1 cellular context compared by ENCODE assay signal in the genomic region with DNA sequence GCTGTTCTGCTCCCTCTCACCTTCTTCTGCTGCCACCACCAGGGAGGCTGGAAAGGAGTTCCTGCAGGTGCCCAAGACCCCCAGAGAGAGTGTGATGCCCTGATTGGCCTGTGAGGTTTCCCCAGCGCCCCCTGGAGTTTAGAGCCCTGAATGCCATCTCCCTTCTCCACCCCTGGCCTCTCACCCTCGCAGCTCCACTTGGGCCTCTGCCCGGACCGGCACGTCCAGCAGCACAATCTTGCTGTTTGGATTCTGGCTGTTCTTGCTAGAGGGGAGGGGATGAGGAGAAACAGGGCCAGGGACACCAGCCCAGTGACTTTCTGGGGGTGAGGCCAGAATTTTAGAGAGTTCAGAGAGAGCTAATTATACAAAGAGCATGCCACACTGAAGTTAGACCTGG.
TF ChIP-seq lines count a peak whose summit lies in the region.

No MANE protein-coding gene starts in this region.

TF ChIP-seq in HCT116, 20 proteins besides CTCF, POLR2A, EP300 and RAD21 (continued from another document):
- TF ChIP-seq SP1 (IDR thresholded peaks at IDR 0.05; ENCODE audit: low read depth) (no peak), EZH2 (IDR thresholded peaks at IDR 0.05) (no peak)
- TF ChIP-seq, protein P1, sequence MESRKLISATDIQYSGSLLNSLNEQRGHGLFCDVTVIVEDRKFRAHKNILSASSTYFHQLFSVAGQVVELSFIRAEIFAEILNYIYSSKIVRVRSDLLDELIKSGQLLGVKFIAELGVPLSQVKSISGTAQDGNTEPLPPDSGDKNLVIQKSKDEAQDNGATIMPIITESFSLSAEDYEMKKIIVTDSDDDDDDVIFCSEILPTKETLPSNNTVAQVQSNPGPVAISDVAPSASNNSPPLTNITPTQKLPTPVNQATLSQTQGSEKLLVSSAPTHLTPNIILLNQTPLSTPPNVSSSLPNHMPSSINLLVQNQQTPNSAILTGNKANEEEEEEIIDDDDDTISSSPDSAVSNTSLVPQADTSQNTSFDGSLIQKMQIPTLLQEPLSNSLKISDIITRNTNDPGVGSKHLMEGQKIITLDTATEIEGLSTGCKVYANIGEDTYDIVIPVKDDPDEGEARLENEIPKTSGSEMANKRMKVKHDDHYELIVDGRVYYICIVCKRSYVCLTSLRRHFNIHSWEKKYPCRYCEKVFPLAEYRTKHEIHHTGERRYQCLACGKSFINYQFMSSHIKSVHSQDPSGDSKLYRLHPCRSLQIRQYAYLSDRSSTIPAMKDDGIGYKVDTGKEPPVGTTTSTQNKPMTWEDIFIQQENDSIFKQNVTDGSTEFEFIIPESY (IDR thresholded peaks at IDR 0.05; ENCODE audit: extremely low read depth, insufficient replicate concordance, low read length), result no peak
